Comparison of ENCODE assay signal across 24 cellular contexts in genomic region chr11:61052182-61052972, GRCh38. TPM values are rescaled to one million over a fixed set of nuclear protein-coding genes. Genes with fewer than 3 reads are reported as not detected.
A peak's percentile ranks its signal among the peaks of the same experiment; 100 is the strongest.
DNase-seq lines count a peak whose midpoint lies in the region; ATAC-seq and TF ChIP-seq lines count a peak whose summit lies in the region.
"Had no signal": no experiment of that assay in that cellular context is flagged by ENCODE, and none has a peak within 500 bp of the region (broad histone marks: within the 10 kb centered on the region; RNA-seq: fewer than 3 reads in every experiment).

No MANE protein-coding gene starts in this region.

- 87 to 95% methylated on average over 8 to 13 of the region's 13 CpGs for WGBS in endodermal cell (ENCODE audit: insufficient coverage in 1 of 2, insufficient read length in 1 of 2), 2 experiments

- in situ Hi-C loops in KBM-7 (cut with MboI; ENCODE audit: low pct_unique_long_range_greater_than_20kb, low sequenced_read_pairs): no loop called here

- H3K27ac ChIP-seq in BLaER1 (no peak overlapping the region), endodermal cell (ENCODE audit: low read depth, low read length) (no peak overlapping the region)
- H3K27ac ChIP-seq in CD4-positive, alpha-beta T cell (ENCODE audit: low read depth, low read length): no peak overlapping the region
- H3K27ac ChIP-seq: KMS-11, SJSA1 had no signal

- H3K4me2 ChIP-seq in BLaER1: peak overlapping the region; percentile 80
- H3K4me2 ChIP-seq: KMS-11 had no signal

- intact Hi-C loops in CD4-positive, alpha-beta T cell (cut with DNase I, micrococcal nuclease): no loop called here

- ATAC-seq in CD4-positive, alpha-beta T cell (ENCODE audit: poor library complexity): no peak

- no peak for DNase-seq in activated CD4-positive, alpha-beta T cell treated with anti-CD3 and anti-CD28 coated beads, Interleukin-2, amount 10 ng/mL, durations not matched to agents 7 days and 5 days
- no peak for DNase-seq in activated CD4-positive, alpha-beta T cell treated with anti-CD3 and anti-CD28 coated beads, Interleukin-2, amount 50 U/mL, for 1 hour
- DNase-seq in CD4-positive, alpha-beta T cell: no peak
- DNase-seq in endodermal cell: peak; percentile 36
- no peak for DNase-seq in KBM-7
- DNase-seq in SHP77 treated with DMSO at 0.1 percent for 48 hours (lab: John Stamatoyannopoulos, UW): no peak
- no peak for DNase-seq in T1000 (lab: John Stamatoyannopoulos, UW)
- DNase-seq: activated gamma-delta T cell treated with Interleukin-2 at 50 U/mL for 16 hours, aorta, caudate nucleus, DMS 273 treated with DMSO at 0.1 percent for 48 hours, HCEC 1CT, NCI-H2171, NCI-H526 treated with DMSO at 0.1 percent for 48 hours, trophoblast cell had no signal

- H3K9me3 ChIP-seq in BLaER1: no peaks in the 10 kb centered on the region
- H3K9me3 ChIP-seq in CD4-positive, alpha-beta T cell (ENCODE audit: control insufficient read depth, low read length): peaks cover 4% of the 10 kb centered on the region
- no peaks in the 10 kb centered on the region for H3K9me3 ChIP-seq in endodermal cell (ENCODE audit: control insufficient read depth, low read length)
- H3K9me3 ChIP-seq: SJSA1 had no signal

- H3K4me1 ChIP-seq in BLaER1 (peaks cover 23% of the 10 kb centered on the region), endodermal cell (ENCODE audit: control insufficient read depth, insufficient read depth, low read length) (no peaks in the 10 kb centered on the region)
- H3K4me1 ChIP-seq: SJSA1 had no signal

- H3K4me1 Mint-ChIP-seq in activated CD4-positive, alpha-beta T cell treated with anti-CD3 and anti-CD28 coated beads, Interleukin-2, amount 10 ng/mL, durations not matched to agents 7 days and 5 days: peaks cover 78% of the 10 kb centered on the region
- peaks cover 68% of the 10 kb centered on the region for H3K4me1 Mint-ChIP-seq in CD4-positive, alpha-beta T cell (ENCODE audit: low read depth)
- peaks cover 7% of the 10 kb centered on the region for H3K4me1 Mint-ChIP-seq in endodermal cell

- CTCF ChIA-PET in activated CD4-positive, alpha-beta T cell treated with anti-CD3 and anti-CD28 coated beads, Interleukin-2, amount 10 ng/mL, durations not matched to agents 7 days and 5 days (lab: Charles Lee): interaction anchor here (0.8 to 8.5 kb wide), 8 partner anchors 10 to 77 kb away, joined by 3 to 73 read pairs (median 6); no protein-coding TSS in a partner anchor
- CTCF ChIA-PET in CD4-positive, alpha-beta T cell (lab: Charles Lee): interaction anchor here (1.3 to 1.6 kb wide), 2 partner anchors 11 to 82 kb away, joined by 3 to 4 read pairs; no protein-coding TSS in a partner anchor

- H3K36me3 ChIP-seq in BLaER1 (no peaks in the 10 kb centered on the region), endodermal cell (ENCODE audit: control insufficient read depth, insufficient read depth, low read length) (no peaks in the 10 kb centered on the region)
- H3K36me3 ChIP-seq: SJSA1 had no signal

- H4K20me1 ChIP-seq in BLaER1: no peaks in the 10 kb centered on the region

- H3K36me3 Mint-ChIP-seq in activated CD4-positive, alpha-beta T cell treated with anti-CD3 and anti-CD28 coated beads, Interleukin-2, amount 10 ng/mL, durations not matched to agents 7 days and 5 days (ENCODE audit: low read depth): peaks cover 20% of the 10 kb centered on the region
- H3K36me3 Mint-ChIP-seq in CD4-positive, alpha-beta T cell (ENCODE audit: low read depth): peaks cover 6% of the 10 kb centered on the region
- no peaks in the 10 kb centered on the region for H3K36me3 Mint-ChIP-seq in endodermal cell (ENCODE audit: low read depth)

- peak overlapping the region; percentile 83 for H3K27ac Mint-ChIP-seq in activated CD4-positive, alpha-beta T cell treated with anti-CD3 and anti-CD28 coated beads, Interleukin-2, amount 10 ng/mL, durations not matched to agents 7 days and 5 days
- H3K27ac Mint-ChIP-seq in CD4-positive, alpha-beta T cell: peak overlapping the region; percentile 71
- no peak overlapping the region for H3K27ac Mint-ChIP-seq in endodermal cell
- H3K27ac Mint-ChIP-seq: progenitor cell of endocrine pancreas had no signal

- H3K9me3 Mint-ChIP-seq in activated CD4-positive, alpha-beta T cell treated with anti-CD3 and anti-CD28 coated beads, Interleukin-2, amount 10 ng/mL, durations not matched to agents 7 days and 5 days: peaks cover 4% of the 10 kb centered on the region
- H3K9me3 Mint-ChIP-seq in CD4-positive, alpha-beta T cell: peaks cover 3% of the 10 kb centered on the region
- no peaks in the 10 kb centered on the region for H3K9me3 Mint-ChIP-seq in endodermal cell

- POLR2A ChIA-PET in activated CD4-positive, alpha-beta T cell treated with anti-CD3 and anti-CD28 coated beads, Interleukin-2, amount 10 ng/mL, durations not matched to agents 7 days and 5 days (lab: Charles Lee): interaction anchor here (0.6 kb wide), 1 partner anchor 10 kb away, joined by 4 read pairs; no protein-coding TSS in a partner anchor
- POLR2A ChIA-PET in CD4-positive, alpha-beta T cell (lab: Charles Lee): interaction anchor here (0.8 to 9.8 kb wide), 13 partner anchors 8 to 81 kb away, joined by 3 to 71 read pairs (median 4); partner anchors contain the start of gene CD6

- no peak overlapping the region for H3K4me3 Mint-ChIP-seq in activated CD4-positive, alpha-beta T cell treated with anti-CD3 and anti-CD28 coated beads, Interleukin-2, amount 10 ng/mL, durations not matched to agents 7 days and 5 days
- no peak overlapping the region for H3K4me3 Mint-ChIP-seq in CD4-positive, alpha-beta T cell
- H3K4me3 Mint-ChIP-seq in endodermal cell: no peak overlapping the region

- TF ChIP-seq CTCF in CD4-positive, alpha-beta T cell (IDR thresholded peaks at IDR 0.05): no peak
- TF ChIP-seq CTCF in endodermal cell (conservative IDR thresholded peaks at IDR 0.05): no peak

- H3K4me3 ChIP-seq in BLaER1 (no peak overlapping the region), endodermal cell (ENCODE audit: low read length) (no peak overlapping the region)
- H3K4me3 ChIP-seq: lung, SJSA1 had no signal

- H3K27me3 ChIP-seq in BLaER1 (no peaks in the 10 kb centered on the region), endodermal cell (ENCODE audit: control insufficient read depth, insufficient read depth, low read length, poor library complexity, severe bottlenecking) (peaks cover 11% of the 10 kb centered on the region)
- H3K27me3 ChIP-seq in CD4-positive, alpha-beta T cell (ENCODE audit: control insufficient read depth, insufficient read depth, low read length): no peaks in the 10 kb centered on the region

- H3K9ac ChIP-seq in BLaER1: no peak overlapping the region
- H3K9ac ChIP-seq in endodermal cell (ENCODE audit: extremely low read depth, low read length, poor library complexity, severe bottlenecking): no peak overlapping the region
- H3K9ac ChIP-seq: KMS-11 had no signal

- no peaks in the 10 kb centered on the region for H3K27me3 Mint-ChIP-seq in activated CD4-positive, alpha-beta T cell treated with anti-CD3 and anti-CD28 coated beads, Interleukin-2, amount 10 ng/mL, durations not matched to agents 7 days and 5 days
- H3K27me3 Mint-ChIP-seq in CD4-positive, alpha-beta T cell: no peaks in the 10 kb centered on the region
- H3K27me3 Mint-ChIP-seq in endodermal cell (ENCODE audit: insufficient read depth): peaks cover 21% of the 10 kb centered on the region

RNA-seq across cellular contexts. Expression of gene CD5, which starts 49.9 kb away (rescaled TPM):
- 100 to 1,000 TPM; 379 to 405 TPM for total RNA-seq in activated CD4-positive, alpha-beta T cell treated with anti-CD3 and anti-CD28 coated beads, Interleukin-2, amount 10 ng/mL, durations not matched to agents 7 days and 5 days
- 100 to 1,000 TPM; 421 to 423 TPM for total RNA-seq in CD4-positive, alpha-beta T cell
- not detected for total RNA-seq in endodermal cell
- polyA plus RNA-seq in endodermal cell (2013, experiment 1 of 2): not detected
- polyA plus RNA-seq in endodermal cell (2013, experiment 2 of 2): not detected
- total RNA-seq: dermis microvascular lymphatic vessel endothelial cell, fibroblast of lung, glomerular endothelial cell, progenitor cell of endocrine pancreas, SJSA1 had no signal
- polyA plus RNA-seq: fibroblast of lung, keratinocyte had no signal

Comparison
In these comparisons a context has a peak if more than half of its experiments do, and no peak if none do; other contexts are left out.
1. RNA of gene CD5, which starts 49.9 kb away (total RNA-seq): 421 to 423 TPM in CD4-positive, alpha-beta T cell and 379 to 405 TPM in activated CD4-positive, alpha-beta T cell treated with anti-CD3 and anti-CD28 coated beads, Interleukin-2, amount 10 ng/mL, durations not matched to agents 7 days and 5 days; not detected in endodermal cell; every median in the first group is over 100 times any median in the second.